19 cellular contexts compared by ENCODE assay signal in the genomic region with DNA sequence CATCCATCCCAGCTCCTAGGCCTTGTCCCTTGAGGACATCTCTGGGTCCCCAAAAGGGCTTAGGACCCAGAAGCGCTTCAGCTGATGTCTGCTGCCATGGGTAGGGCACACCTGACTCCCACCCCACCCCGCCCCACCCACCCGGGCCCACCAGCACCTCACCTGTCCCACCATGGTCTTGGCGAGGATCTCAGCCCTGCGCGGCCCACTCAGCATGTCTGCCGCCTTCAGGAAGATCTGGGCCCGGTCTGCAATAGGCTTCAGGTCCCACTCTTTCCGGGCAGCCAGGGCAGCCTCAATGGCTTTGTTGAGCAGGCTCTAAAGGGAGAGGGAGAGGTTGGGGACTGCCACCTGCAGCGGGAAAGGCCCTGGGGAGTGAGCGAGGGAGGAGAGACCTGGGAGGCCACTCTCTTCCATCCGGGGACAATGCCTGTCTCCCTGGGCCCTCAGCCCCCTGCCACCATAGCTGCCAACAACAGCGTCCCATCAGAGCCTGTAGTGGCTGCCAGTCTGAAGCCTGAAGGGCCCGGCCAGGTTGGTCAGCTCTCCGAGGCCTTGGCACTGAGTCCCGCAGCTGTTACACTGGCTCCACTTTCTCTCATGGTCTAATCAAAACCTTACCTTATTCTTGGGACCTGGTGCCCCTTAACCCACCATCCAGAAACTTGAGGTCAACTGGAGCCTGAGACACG. TPM values are rescaled to one million over a fixed set of nuclear protein-coding genes. Genes with fewer than 3 reads are reported as not detected.
DNase-seq lines count a peak whose midpoint lies in the region; ATAC-seq, FAIRE-seq and TF ChIP-seq lines count a peak whose summit lies in the region.
"Had no signal": no experiment of that assay in that cellular context is flagged by ENCODE, and none has a peak within 500 bp of the region (broad histone marks: within the 10 kb centered on the region; RNA-seq: fewer than 3 reads in every experiment).

No MANE protein-coding gene starts in this region.

- DNase-seq in mammary epithelial cell (no peak), MCF 10A (ENCODE audit: unreplicated experiment) (no peak), astrocyte (ENCODE audit: low read depth) (no peak), myocyte (ENCODE audit: low read depth) (peak; percentile 74), gastrocnemius medialis (peak in 1 of 2 donors; percentile 51), DMS 273 (lab: John Stamatoyannopoulos, UW; ENCODE audit: unreplicated experiment) (no peak)
- DNase-seq in naive thymus-derived CD8-positive, alpha-beta T cell = no peak
- DNase-seq: 8988T; AML-193; Caco-2; CD8-positive, alpha-beta memory T cell; DMS53; HCEC 1CT had no signal

- FAIRE-seq in astrocyte (lab: Jason Lieb, UNC) = no peak
- FAIRE-seq: GM12878, GM18507 had no signal

- H3K4me3 Mint-ChIP-seq in MCF 10A (ENCODE audit: unreplicated experiment) (no peak overlapping the region), astrocyte (ENCODE audit: unreplicated experiment) (no peak overlapping the region)
- H3K4me3 Mint-ChIP-seq in naive thymus-derived CD8-positive, alpha-beta T cell = no peak overlapping the region
- H3K4me3 Mint-ChIP-seq: CD8-positive, alpha-beta memory T cell; HFFc6 had no signal

- 60% methylated on average over 9 of the region's 17 CpGs for WGBS in mammary epithelial cell (ENCODE audit: low coverage, missing lambda C conversion rate)

- no peak for TF ChIP-seq POLR2A in gastrocnemius medialis (IDR thresholded peaks at IDR 0.05)

- H3K9ac ChIP-seq in mammary epithelial cell (ENCODE audit: insufficient read depth, low read length) = no peak overlapping the region
- no peak overlapping the region for H3K9ac ChIP-seq in astrocyte (ENCODE audit: low read length)
- H3K9ac ChIP-seq: BLaER1 had no signal

- CTCF ChIA-PET in mammary epithelial cell (lab: Charles Lee; ENCODE audit: low non-redundant PET) = no interaction called here
- CTCF ChIA-PET in MCF 10A (lab: Yijun Ruan, JAX) = interaction anchor here (0.6 to 5.7 kb wide), 12 partner anchors 11 to 288 kb away, joined by 3 to 34 read pairs (median 6); no protein-coding TSS in a partner anchor

- H3K9me3 ChIP-seq in mammary epithelial cell (replicated peaks; ENCODE audit: insufficient read depth, low read length) (no peaks in the 10 kb centered on the region), astrocyte (ENCODE audit: insufficient read depth, low read depth, low read length) (no peaks in the 10 kb centered on the region), gastrocnemius medialis (no peaks in the 10 kb centered on the region)
- H3K9me3 ChIP-seq: BLaER1, Caco-2 had no signal

- H3K4me1 ChIP-seq in mammary epithelial cell (ENCODE audit: insufficient read depth, low read length) (peaks cover 29% of the 10 kb centered on the region), astrocyte (ENCODE audit: insufficient read depth, low read length) (peaks cover 9% of the 10 kb centered on the region), gastrocnemius medialis (peaks cover 25 to 32% of the 10 kb centered on the region in 2 donors)
- H3K4me1 ChIP-seq: BLaER1, Caco-2 had no signal

- H3K27me3 ChIP-seq in mammary epithelial cell (ENCODE audit: insufficient read depth, low read length) = no peaks in the 10 kb centered on the region
- H3K27me3 ChIP-seq in astrocyte (ENCODE audit: insufficient read depth, low read length) = no peaks in the 10 kb centered on the region
- H3K27me3 ChIP-seq in gastrocnemius medialis = no peaks in the 10 kb centered on the region
- H3K27me3 ChIP-seq: BLaER1 had no signal

- H3K27ac ChIP-seq in mammary epithelial cell (ENCODE audit: insufficient read depth, low read depth, low read length) (no peak overlapping the region), astrocyte (ENCODE audit: low read depth, low read length) (no peak overlapping the region), gastrocnemius medialis (peak overlapping the region; percentile 58 to 73 (median 59))
- H3K27ac ChIP-seq: BLaER1 had no signal

- TF ChIP-seq CTCF in mammary epithelial cell (conservative IDR thresholded peaks at IDR 0.05 in 1 of 2, IDR thresholded peaks at IDR 0.05 in 1 of 2; ENCODE audit: extremely low read depth in 1 of 2, insufficient read depth in 1 of 2, low read depth in 1 of 2, low read length in 2 of 2) = no peak
- no peak for TF ChIP-seq CTCF in MCF 10A (IDR thresholded peaks at IDR 0.05; ENCODE audit: unreplicated experiment)
- TF ChIP-seq CTCF in astrocyte (IDR thresholded peaks at IDR 0.05; ENCODE audit: insufficient read depth, low read depth, low read length) = no peak
- no peak for TF ChIP-seq CTCF in gastrocnemius medialis (IDR thresholded peaks at IDR 0.05 in 4 of 5, conservative IDR thresholded peaks at IDR 0.05 in 1 of 5)

- H3K4me2 ChIP-seq in mammary epithelial cell (ENCODE audit: insufficient read depth, low read depth, low read length) = peak overlapping the region; percentile 78
- H3K4me2 ChIP-seq in astrocyte (ENCODE audit: low read length) = peak overlapping the region; percentile 15
- H3K4me2 ChIP-seq: BLaER1 had no signal

- H3K79me2 ChIP-seq in mammary epithelial cell (ENCODE audit: insufficient read depth, low read length) (no peaks in the 10 kb centered on the region), astrocyte (ENCODE audit: insufficient read depth, low read length) (no peaks in the 10 kb centered on the region)

- H2AFZ ChIP-seq in mammary epithelial cell (ENCODE audit: low read depth, low read length) (no peak overlapping the region), astrocyte (ENCODE audit: low read depth, low read length) (no peak overlapping the region)

- H3K27me3 Mint-ChIP-seq in MCF 10A (ENCODE audit: insufficient read depth, unreplicated experiment) = no peaks in the 10 kb centered on the region
- peaks cover 9% of the 10 kb centered on the region for H3K27me3 Mint-ChIP-seq in astrocyte (ENCODE audit: low read depth, unreplicated experiment)
- H3K27me3 Mint-ChIP-seq in naive thymus-derived CD8-positive, alpha-beta T cell = no peaks in the 10 kb centered on the region
- H3K27me3 Mint-ChIP-seq: CD8-positive, alpha-beta memory T cell had no signal

- no peaks in the 10 kb centered on the region for H4K20me1 ChIP-seq in mammary epithelial cell (ENCODE audit: insufficient read depth, low read length)
- H4K20me1 ChIP-seq in astrocyte (ENCODE audit: insufficient read depth, low read length) = peaks cover 3% of the 10 kb centered on the region
- H4K20me1 ChIP-seq: BLaER1 had no signal

- H3K4me3 ChIP-seq in mammary epithelial cell (replicated peaks in 1 of 3; ENCODE audit: insufficient read depth in 1 of 3, low read depth in 2 of 3, low read length in 3 of 3) = no peak overlapping the region
- H3K4me3 ChIP-seq in astrocyte (ENCODE audit: insufficient read depth, low read depth, low read length) = no peak overlapping the region
- no peak overlapping the region for H3K4me3 ChIP-seq in gastrocnemius medialis
- H3K4me3 ChIP-seq: BLaER1, GM12878 had no signal

- BruUV-seq in mammary epithelial cell (replicated peaks; lab: Mats Ljungman, UMichigan) (no TSS peak), MCF 10A (replicated peaks; lab: Mats Ljungman, UMichigan) (no TSS peak)

- no peak overlapping the region for H3K27ac Mint-ChIP-seq in MCF 10A (ENCODE audit: low read depth, unreplicated experiment)
- peak overlapping the region; percentile 35 for H3K27ac Mint-ChIP-seq in astrocyte (ENCODE audit: unreplicated experiment)
- no peak overlapping the region for H3K27ac Mint-ChIP-seq in naive thymus-derived CD8-positive, alpha-beta T cell
- H3K27ac Mint-ChIP-seq: HFFc6 had no signal

- H3K9me3 Mint-ChIP-seq in MCF 10A (ENCODE audit: unreplicated experiment) (no peaks in the 10 kb centered on the region), astrocyte (ENCODE audit: unreplicated experiment) (peaks cover 2% of the 10 kb centered on the region)
- H3K9me3 Mint-ChIP-seq in naive thymus-derived CD8-positive, alpha-beta T cell = no peaks in the 10 kb centered on the region
- H3K9me3 Mint-ChIP-seq: CD8-positive, alpha-beta memory T cell; HFFc6 had no signal

- POLR2A ChIA-PET in MCF 10A (lab: Yijun Ruan, JAX) = interaction anchor here (2.5 kb wide), 1 partner anchor 16 kb away, joined by 17 read pairs; a partner anchor contains a TSS
- POLR2A ChIA-PET in naive thymus-derived CD8-positive, alpha-beta T cell (lab: Charles Lee) = no interaction called here

- H3K36me3 Mint-ChIP-seq in MCF 10A (ENCODE audit: insufficient read depth, unreplicated experiment) (peaks cover 6% of the 10 kb centered on the region), astrocyte (ENCODE audit: low read depth, unreplicated experiment) (peaks cover 21% of the 10 kb centered on the region)
- H3K36me3 Mint-ChIP-seq in naive thymus-derived CD8-positive, alpha-beta T cell = no peaks in the 10 kb centered on the region
- H3K36me3 Mint-ChIP-seq: CD8-positive, alpha-beta memory T cell had no signal

- intact Hi-C loops in mammary epithelial cell (cut with micrococcal nuclease) (no loop called here), MCF 10A (cut with micrococcal nuclease) (no loop called here), gastrocnemius medialis (cut with DNase I; ENCODE audit: low total_unique reads) (no loop called here)

- dilution Hi-C loops in mammary epithelial cell (cut with HindIII; ENCODE audit: low sequenced_read_pairs) = no loop called here

- H3K36me3 ChIP-seq in mammary epithelial cell (ENCODE audit: insufficient read depth, low read length) (no peaks in the 10 kb centered on the region), astrocyte (ENCODE audit: insufficient read depth, low read length) (no peaks in the 10 kb centered on the region), gastrocnemius medialis (peaks cover 0 to 9% of the 10 kb centered on the region in 2 donors)

- peak in 1 of 2 donors; percentile 23 for ATAC-seq in gastrocnemius medialis
- ATAC-seq in naive thymus-derived CD8-positive, alpha-beta T cell = no peak
- ATAC-seq in HG03460 (IDR thresholded peaks at IDR 0.05; ENCODE audit: unreplicated experiment) = no peak
- ATAC-seq: GM12878 had no signal

- in situ Hi-C loops in mammary epithelial cell (cut with MboI; ENCODE audit: low sequenced_read_pairs in 2 of 2) = no loop called here
- in situ Hi-C loops in gastrocnemius medialis (cut with MboI; ENCODE audit: low sequenced_read_pairs in 4 of 4) = no loop called here

- peaks cover 5% of the 10 kb centered on the region for H3K4me1 Mint-ChIP-seq in MCF 10A (ENCODE audit: insufficient read depth, unreplicated experiment)
- peaks cover 11% of the 10 kb centered on the region for H3K4me1 Mint-ChIP-seq in astrocyte (ENCODE audit: low read depth, unreplicated experiment)
- no peaks in the 10 kb centered on the region for H3K4me1 Mint-ChIP-seq in naive thymus-derived CD8-positive, alpha-beta T cell
- H3K4me1 Mint-ChIP-seq: CD8-positive, alpha-beta memory T cell had no signal

RNA-seq across cellular contexts. Expression of a gene that starts 16.9 kb away (rescaled TPM):
- total RNA-seq in mammary epithelial cell (10 to 100 TPM; 24.0 to 41.4 TPM), MCF 10A (2022) (5.7 and 6.3 TPM in 2 replicates), astrocyte (10.4 and 13.8 TPM in 2 replicates), myocyte (25.9 and 37.0 TPM in 2 replicates), gastrocnemius medialis (10 to 100 TPM; 22.8 to 35.3 (median 31.4) TPM)
- polyA plus RNA-seq in mammary epithelial cell = 35.3 TPM
- polyA minus RNA-seq in mammary epithelial cell = 24.8 TPM
- 17.1 TPM for polyA plus RNA-seq in myocyte (2012)
- total RNA-seq in naive thymus-derived CD8-positive, alpha-beta T cell = 1 to 10 TPM; 1.6 to 2.5 TPM
- polyA plus RNA-seq in naive thymus-derived CD8-positive, alpha-beta T cell = 1 to 10 TPM in 1 of 3 donors, under 1 TPM in 2; 0.31 to 2.0 (median 0.39) TPM

RNA-seq across cellular contexts. Expression of a gene that starts 26.0 kb away (rescaled TPM):
- under 1 TPM in 1 of 2 donors, not detected in 1; under 0.01 TPM for total RNA-seq in mammary epithelial cell
- not detected for polyA plus RNA-seq in mammary epithelial cell
- polyA minus RNA-seq in mammary epithelial cell = not detected
- not detected in 2 replicates for total RNA-seq in MCF 10A (2022)
- total RNA-seq in astrocyte = not detected in 2 replicates
- 0.05 TPM in 1 of 2 replicates, not detected in the other for total RNA-seq in myocyte
- polyA plus RNA-seq in myocyte (2012) = not detected
- total RNA-seq in gastrocnemius medialis = not detected
- total RNA-seq in naive thymus-derived CD8-positive, alpha-beta T cell = not detected
- polyA plus RNA-seq in naive thymus-derived CD8-positive, alpha-beta T cell = not detected
- total RNA-seq: Caco-2; CD8-positive, alpha-beta memory T cell; GM12878; H4; HFFc6 had no signal
- polyA plus RNA-seq: CD8-positive, alpha-beta memory T cell; GM12878 had no signal

Comparison
In these comparisons a context has a peak if more than half of its experiments do, and no peak if none do; other contexts are left out.
1. H3K27ac ChIP-seq: peak in gastrocnemius medialis (4 of 4); none in mammary epithelial cell (single experiment) and astrocyte (single experiment).